ENCODE assay signal across 9 cellular contexts in the genomic region with DNA sequence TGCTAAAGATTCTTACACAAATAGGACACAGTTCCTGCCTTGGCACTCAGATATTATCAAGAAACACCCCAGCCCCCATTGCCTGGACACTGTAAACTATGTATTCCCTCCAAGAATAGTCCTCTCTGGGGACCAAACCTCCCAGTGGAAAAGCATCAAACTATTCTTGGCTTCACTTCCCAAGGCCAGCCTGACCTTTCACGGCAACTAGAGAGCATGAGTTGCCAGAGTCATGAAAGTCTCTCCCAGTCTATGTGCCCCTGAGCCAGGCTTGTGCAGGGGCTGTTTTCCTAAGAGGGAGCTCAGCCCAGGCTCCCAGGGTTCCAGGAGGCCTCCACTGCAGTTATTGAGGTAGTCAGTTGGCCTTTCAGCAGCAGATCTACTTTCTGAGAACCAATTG.
DNase-seq lines count a peak whose midpoint lies in the region; ATAC-seq and TF ChIP-seq lines count a peak whose summit lies in the region.
"Had no signal": no experiment of that assay in that cellular context is flagged by ENCODE, and none has a peak within 500 bp of the region (broad histone marks: within the 10 kb centered on the region; RNA-seq: fewer than 3 reads in every experiment).

No MANE protein-coding gene starts in this region.

- H3K36me3 ChIP-seq in BLaER1 treated with 17β-estradiol and CSF1 and Interleukin-3, amounts not matched to agents 10 nM and 100 nM, result no peaks in the 10 kb centered on the region
- no peaks in the 10 kb centered on the region for H3K36me3 ChIP-seq in osteoblast (ENCODE audit: insufficient read depth, low read length)

- peaks cover 29 to 50% (median 38%) of the 10 kb centered on the region in 10 experiments for H3K4me1 ChIP-seq in BLaER1 treated with 17β-estradiol and CSF1 and Interleukin-3, amounts not matched to agents 10 nM and 100 nM
- peaks cover 28% of the 10 kb centered on the region for H3K4me1 ChIP-seq in osteoblast (ENCODE audit: insufficient read depth, low read length)

- H3K9ac ChIP-seq in BLaER1 treated with 17β-estradiol and CSF1 and Interleukin-3, amounts not matched to agents 10 nM and 100 nM, result no peak overlapping the region

- peaks cover 0 to 7% (median 0%) of the 10 kb centered on the region in 11 experiments; a peak in 3 of 22 replicates for H3K9me3 ChIP-seq in BLaER1 treated with 17β-estradiol and CSF1 and Interleukin-3, amounts not matched to agents 10 nM and 100 nM (replicated peaks in 1 of 11)
- no peaks in the 10 kb centered on the region for H3K9me3 ChIP-seq in osteoblast (ENCODE audit: low read depth, low read length)

- peak overlapping the region in 1 of 4 donors; percentile 71 for H3K4me3 Mint-ChIP-seq in IgD-negative memory B cell

- peaks cover 28% of the 10 kb centered on the region for H3K27me3 Mint-ChIP-seq in IgD-negative memory B cell

- peak overlapping the region in 2 of 3 donors; percentile 26 to 53 for H3K27ac Mint-ChIP-seq in IgD-negative memory B cell
- H3K27ac Mint-ChIP-seq in activated naive CD4-positive, alpha-beta T cell treated with anti-CD3 and anti-CD28 coated beads, Interleukin-2, amount 50 U/mL, for 72 hours, result no peak overlapping the region

- no peak for DNase-seq in epithelial cell of prostate (ENCODE audit: low read depth, low spot score)
- no peak for DNase-seq in osteoblast (ENCODE audit: insufficient read length, low spot score, missing footprints)
- no peak for DNase-seq in GF-D8 (lab: John Stamatoyannopoulos, UW)
- DNase-seq in activated T-cell treated with anti-CD3 and anti-CD28 coated beads, Interleukin-2, amount 50 U/mL, for 1 hour, result no peak
- no peak for DNase-seq in activated naive CD4-positive, alpha-beta T cell treated with anti-CD3 and anti-CD28 coated beads, Interleukin-2, amount 50 U/mL, for 72 hours (ENCODE audit: low spot score in 2 of 2)
- DNase-seq: islet precursor cell had no signal

- peak overlapping the region; percentile 3 to 93 (median 83); a peak in 21 of 22 replicates for H3K4me2 ChIP-seq in BLaER1 treated with 17β-estradiol and CSF1 and Interleukin-3, amounts not matched to agents 10 nM and 100 nM
- no peak overlapping the region for H3K4me2 ChIP-seq in osteoblast (ENCODE audit: insufficient read depth, low read length)

- no peak overlapping the region for H3K4me3 ChIP-seq in BLaER1 treated with 17β-estradiol and CSF1 and Interleukin-3, amounts not matched to agents 10 nM and 100 nM
- H3K4me3 ChIP-seq in osteoblast (ENCODE audit: insufficient read depth, low read length), result no peak overlapping the region

- ATAC-seq in GM21529 (IDR thresholded peaks at IDR 0.05; ENCODE audit: unreplicated experiment), result no peak
- ATAC-seq in activated naive CD4-positive, alpha-beta T cell treated with anti-CD3 and anti-CD28 coated beads, Interleukin-2, amount 50 U/mL, for 72 hours, result no peak

- no peaks in the 10 kb centered on the region for H3K27me3 ChIP-seq in BLaER1 treated with 17β-estradiol and CSF1 and Interleukin-3, amounts not matched to agents 10 nM and 100 nM
- H3K27me3 ChIP-seq in osteoblast (ENCODE audit: insufficient read depth, low read length), result no peaks in the 10 kb centered on the region

- peaks cover 2% of the 10 kb centered on the region for H3K36me3 Mint-ChIP-seq in IgD-negative memory B cell
- H3K36me3 Mint-ChIP-seq in activated naive CD4-positive, alpha-beta T cell treated with anti-CD3 and anti-CD28 coated beads, Interleukin-2, amount 50 U/mL, for 72 hours, result no peaks in the 10 kb centered on the region

- peaks cover 19 to 26% (median 25%) of the 10 kb centered on the region in 3 donors for H3K4me1 Mint-ChIP-seq in IgD-negative memory B cell

- no peaks in the 10 kb centered on the region for H4K20me1 ChIP-seq in BLaER1 treated with 17β-estradiol and CSF1 and Interleukin-3, amounts not matched to agents 10 nM and 100 nM
- no peaks in the 10 kb centered on the region for H4K20me1 ChIP-seq in osteoblast (ENCODE audit: insufficient read depth, low read length)

- H3K79me2 ChIP-seq in osteoblast (ENCODE audit: insufficient read depth, low read length), result no peaks in the 10 kb centered on the region

- no peak for TF ChIP-seq CTCF in osteoblast (IDR thresholded peaks at IDR 0.05; ENCODE audit: extremely low read depth, low read depth, low read length)

- peak overlapping the region; percentile 53 for H2AFZ ChIP-seq in osteoblast (ENCODE audit: low read length)

- peak overlapping the region in 8 of 11 experiments; percentile 45 to 66 (median 55); a peak in 15 of 22 replicates for H3K27ac ChIP-seq in BLaER1 treated with 17β-estradiol and CSF1 and Interleukin-3, amounts not matched to agents 10 nM and 100 nM
- peak overlapping the region; percentile 52 for H3K27ac ChIP-seq in epithelial cell of prostate
- no peak overlapping the region for H3K27ac ChIP-seq in osteoblast (ENCODE audit: low read depth, low read length)

- H3K9me3 Mint-ChIP-seq in IgD-negative memory B cell, result no peaks in the 10 kb centered on the region
- H3K9me3 Mint-ChIP-seq in activated naive CD4-positive, alpha-beta T cell treated with anti-CD3 and anti-CD28 coated beads, Interleukin-2, amount 50 U/mL, for 72 hours, result no peaks in the 10 kb centered on the region

Comparison
In these comparisons a context has a peak if more than half of its experiments do, and no peak if none do; other contexts are left out.
1. H3K27ac Mint-ChIP-seq: peak in IgD-negative memory B cell (2 of 3); none in activated naive CD4-positive, alpha-beta T cell treated with anti-CD3 and anti-CD28 coated beads, Interleukin-2, amount 50 U/mL, for 72 hours (0 of 2).